ENCODE assay signal across 2 cellular contexts in genomic region chr5:76801159-76801802, GRCh38.
TF ChIP-seq lines count a peak whose summit lies in the region.

No MANE protein-coding gene starts in this region.

TF ChIP-seq in A549, 52 proteins besides CTCF, POLR2A, EP300 and RAD21 (continued from another document and continues in another):
- TF ChIP-seq REST (IDR thresholded peaks at IDR 0.05): no peak
- TF ChIP-seq PBX3 (IDR thresholded peaks at IDR 0.05): no peak
- TF ChIP-seq RCOR1 (IDR thresholded peaks at IDR 0.05; ENCODE audit: low read depth, low read length): no peak
- TF ChIP-seq HOXB5 (CRISPR knock-in tag; IDR thresholded peaks at IDR 0.05): no peak
- TF ChIP-seq CBX2 (IDR thresholded peaks at IDR 0.05; ENCODE audit: borderline replicate concordance, low read depth): no peak
- no peak for TF ChIP-seq SREBF2 (IDR thresholded peaks at IDR 0.05)
- no peak for TF ChIP-seq ZC3H11A (IDR thresholded peaks at IDR 0.05)
- no peak for TF ChIP-seq FOSB (CRISPR knock-in tag; IDR thresholded peaks at IDR 0.05)
- no peak for TF ChIP-seq HDAC2 (IDR thresholded peaks at IDR 0.05)
- no peak for TF ChIP-seq BHLHE40 (IDR thresholded peaks at IDR 0.05; ENCODE audit: low read depth, low read length)
- peak; percentile 37; the same call in 1 of the 2 replicates for TF ChIP-seq HOXB13 (CRISPR knock-in tag; IDR thresholded peaks at IDR 0.05; ENCODE audit: low read depth)
- 0 out of 2 replicates have a peak, but pooled peaks have one; percentile 8 for TF ChIP-seq FOXS1 (CRISPR knock-in tag; IDR thresholded peaks at IDR 0.05)
- TF ChIP-seq CEBPB (IDR thresholded peaks at IDR 0.05): peak in 1 of 2 experiments; percentile 71; a peak in 1 of 4 replicates
- no peak for TF ChIP-seq MYC (IDR thresholded peaks at IDR 0.05; ENCODE audit: borderline replicate concordance, low read length)
- TF ChIP-seq HEYL (CRISPR knock-in tag; IDR thresholded peaks at IDR 0.05): 0 out of 2 replicates have a peak, but pooled peaks have one; percentile 16
- no peak for TF ChIP-seq RNF2 (IDR thresholded peaks at IDR 0.05; ENCODE audit: borderline replicate concordance, low read depth)
- no peak for TF ChIP-seq HES2 (IDR thresholded peaks at IDR 0.05)
- no peak for TF ChIP-seq ZNF302 (CRISPR knock-in tag; IDR thresholded peaks at IDR 0.05)
- TF ChIP-seq HMGXB4 (CRISPR knock-in tag; IDR thresholded peaks at IDR 0.05; ENCODE audit: borderline replicate concordance): no peak
- TF ChIP-seq POLR2AphosphoS2 (conservative IDR thresholded peaks at IDR 0.05; ENCODE audit: low read length): no peak
- TF ChIP-seq KDM5A (IDR thresholded peaks at IDR 0.05): no peak
- TF ChIP-seq KDM1A (IDR thresholded peaks at IDR 0.05; ENCODE audit: low read depth): no peak
- TF ChIP-seq BCL3 (IDR thresholded peaks at IDR 0.05): no peak
- no peak for TF ChIP-seq CHD4 (IDR thresholded peaks at IDR 0.05; ENCODE audit: borderline replicate concordance)
- peak; percentile 71 for TF ChIP-seq MAFK (IDR thresholded peaks at IDR 0.05; ENCODE audit: partially characterized antibody)
- TF ChIP-seq ESRRA (IDR thresholded peaks at IDR 0.05; ENCODE audit: borderline replicate concordance, low read length): no peak
- TF ChIP-seq HOXA7 (CRISPR knock-in tag; IDR thresholded peaks at IDR 0.05): no peak
- TF ChIP-seq USF2 (IDR thresholded peaks at IDR 0.05): no peak

TF ChIP-seq in HCT116, 20 proteins besides CTCF, POLR2A, EP300 and RAD21:
- TF ChIP-seq POLR2AphosphoS5 (IDR thresholded peaks at IDR 0.05; ENCODE audit: low read depth, low read length) (no peak; the same call in 1 of the 2 replicates), SRF (IDR thresholded peaks at IDR 0.05; ENCODE audit: low read depth) (no peak), REST (IDR thresholded peaks at IDR 0.05; ENCODE audit: low read depth) (no peak), ATF3 (IDR thresholded peaks at IDR 0.05) (no peak), TCF7L2 (IDR thresholded peaks at IDR 0.05; ENCODE audit: borderline replicate concordance, extremely low read depth, insufficient read depth, insufficient read length) (peak; percentile 50), ZBTB33 (IDR thresholded peaks at IDR 0.05; ENCODE audit: extremely low read depth, insufficient replicate concordance, low read length) (no peak), SIN3A (IDR thresholded peaks at IDR 0.05; ENCODE audit: low read depth) (no peak), SP1 (IDR thresholded peaks at IDR 0.05; ENCODE audit: low read depth) (peak; percentile 44; the same call in 1 of the 2 replicates), EZH2 (IDR thresholded peaks at IDR 0.05) (no peak), JUND (IDR thresholded peaks at IDR 0.05) (no peak), CEBPB (IDR thresholded peaks at IDR 0.05; ENCODE audit: low read depth) (peak; percentile 57; the same call in 1 of the 2 replicates), EZH2phosphoT487 (IDR thresholded peaks at IDR 0.05; ENCODE audit: borderline replicate concordance) (no peak), ZFX (IDR thresholded peaks at IDR 0.05) (no peak; the same call in 1 of the 2 replicates)
